23 cellular contexts compared by ENCODE assay signal in the genomic region with DNA sequence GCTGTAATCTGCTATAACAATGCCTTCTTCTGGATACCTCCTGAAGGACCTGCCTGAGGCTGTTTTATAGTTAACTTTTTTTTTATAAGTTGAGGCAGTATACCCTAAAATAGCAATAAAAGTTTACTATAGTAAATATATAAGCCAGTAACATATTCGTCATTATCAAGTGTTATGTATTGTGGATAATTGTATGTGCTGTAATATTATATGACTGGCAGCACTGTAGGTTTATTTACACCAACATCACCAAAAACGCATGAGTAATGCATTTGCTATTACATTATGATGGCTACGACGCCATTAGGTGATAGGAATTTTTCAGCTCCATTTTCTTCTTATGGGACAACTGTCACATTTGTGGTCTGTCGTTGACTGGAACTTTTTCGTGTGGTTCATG.
"Had no signal": no experiment of that assay in that cellular context is flagged by ENCODE, and none has a peak within 500 bp of the region (broad histone marks: within the 10 kb centered on the region; RNA-seq: fewer than 3 reads in every experiment).

No MANE protein-coding gene starts in this region.

- H3K36me3 ChIP-seq: colonic mucosa, esophagus muscularis mucosa, esophagus squamous epithelium, gastrocnemius medialis, gastroesophageal sphincter, heart left ventricle, heart right ventricle had no signal

- H3K4me3 ChIP-seq: colonic mucosa, coronary artery, dorsolateral prefrontal cortex, esophagus muscularis mucosa, esophagus squamous epithelium, gastrocnemius medialis, gastroesophageal sphincter, heart left ventricle, heart right ventricle had no signal

- H3K9me3 ChIP-seq: colonic mucosa, esophagus muscularis mucosa, esophagus squamous epithelium, gastrocnemius medialis, gastroesophageal sphincter, heart left ventricle, heart right ventricle had no signal

- H3K4me1 ChIP-seq: colonic mucosa, esophagus muscularis mucosa, esophagus squamous epithelium, foreskin keratinocyte, gastroesophageal sphincter, heart left ventricle, heart right ventricle had no signal

- DNase-seq: colonic mucosa; cortex of kidney; dermis blood vessel endothelial cell; dorsolateral prefrontal cortex; effector CD4-positive, alpha-beta T cell; effector CD8-positive, alpha-beta T cell; effector memory CD4-positive, alpha-beta T cell; effector memory CD8-positive, alpha-beta T cell; endodermal cell; erythroblast; esophagus squamous epithelium; foreskin fibroblast; foreskin keratinocyte; foreskin melanocyte; glutamatergic neuron; head of caudate nucleus; heart left ventricle; heart right ventricle had no signal

- ATAC-seq: effector memory CD8-positive, alpha-beta T cell; esophagus mucosa; foreskin keratinocyte; gastroesophageal sphincter; heart left ventricle had no signal
